32 cellular contexts compared by ENCODE assay signal in genomic region chr5:100260968-100261367, GRCh38.
"Had no signal": no experiment of that assay in that cellular context is flagged by ENCODE, and none has a peak within 500 bp of the region (broad histone marks: within the 10 kb centered on the region; RNA-seq: fewer than 3 reads in every experiment).

No MANE protein-coding gene starts in this region.

- H3K9me3 ChIP-seq: ascending aorta, breast epithelium, colonic mucosa, esophagus squamous epithelium, gastroesophageal sphincter, heart right ventricle had no signal

- FAIRE-seq: endometrium, endothelial cell of umbilical vein had no signal

- H3K4me1 ChIP-seq: ascending aorta, breast epithelium, colonic mucosa, esophagus squamous epithelium, gastroesophageal sphincter, heart right ventricle had no signal

- H3K4me3 ChIP-seq: ascending aorta, breast epithelium, cardiac muscle cell, colonic mucosa, esophagus squamous epithelium, gastroesophageal sphincter, heart right ventricle had no signal

- DNase-seq: activated B cell treated with CpG ODN at 0.5 μM for 24 hours; activated CD4-positive, alpha-beta memory T cell treated with anti-CD3 and anti-CD28 coated beads, Interleukin-2, amount 10 ng/mL, durations not matched to agents 7 days and 5 days; activated CD4-positive, alpha-beta T cell treated with anti-CD3 and anti-CD28 coated beads for 36 hours; activated CD4-positive, alpha-beta T cell treated with anti-CD3 and anti-CD28 coated beads, Interleukin-2, amount 10 ng/mL, durations not matched to agents 24 days and 14 days; activated CD4-positive, alpha-beta T cell treated with anti-CD3 and anti-CD28 coated beads, Interleukin-2, amount 50 U/mL, for 4 hours; activated CD4-positive, CD25-positive, alpha-beta regulatory T cell treated with anti-CD3 and anti-CD28 coated beads, Interleukin-2, amount 50 U/mL, for 72 hours; activated CD8-positive, alpha-beta memory T cell treated with anti-CD3 and anti-CD28 coated beads, Interleukin-2, amount 50 U/mL, for 48 hours; activated gamma-delta T cell; activated naive CD4-positive, alpha-beta T cell; activated naive CD4-positive, alpha-beta T cell treated with anti-CD3 and anti-CD28 coated beads, Interleukin-2, amount 10 ng/mL, durations not matched to agents 7 days and 5 days; activated naive CD8-positive, alpha-beta T cell treated with anti-CD3 and anti-CD28 coated beads, Interleukin-2, amount 10 ng/mL, durations not matched to agents 7 days and 5 days; activated T-cell treated with anti-CD3 and anti-CD28 coated beads for 4 hours; activated T-cell treated with anti-CD3 and anti-CD28 coated beads, Interleukin-2, amount 50 U/mL, for 24 hours; activated T-cell treated with anti-CD3 and anti-CD28 coated beads, Interleukin-2, amount 50 U/mL, for 72 hours; central memory CD4-positive, alpha-beta T cell; cerebellar nuclear complex; colonic mucosa; effector CD8-positive, alpha-beta T cell; esophagus squamous epithelium; foreskin melanocyte; heart right ventricle; T-helper 17 cell; T1000; WERI-Rb-1 had no signal

- H3K27ac ChIP-seq: ascending aorta, breast epithelium, cardiac muscle cell, colonic mucosa, epithelial cell of prostate, esophagus squamous epithelium, gastroesophageal sphincter, heart right ventricle, WERI-Rb-1 had no signal

- H3K36me3 ChIP-seq: ascending aorta, breast epithelium, cardiac muscle cell, colonic mucosa, esophagus squamous epithelium, gastroesophageal sphincter, heart right ventricle, WERI-Rb-1 had no signal

- H3K27me3 ChIP-seq: ascending aorta, breast epithelium, cardiac muscle cell, colonic mucosa, esophagus squamous epithelium, gastroesophageal sphincter, heart right ventricle had no signal

- ATAC-seq: activated CD4-positive, alpha-beta T cell treated with anti-CD3 and anti-CD28 coated beads for 36 hours; activated naive CD4-positive, alpha-beta T cell treated with anti-CD3 and anti-CD28 coated beads, Interleukin-2, amount 50 U/mL, for 72 hours; activated T-cell treated with anti-CD3 and anti-CD28 coated beads, Interleukin-2, amount 50 U/mL, for 72 hours; gastroesophageal sphincter; heart right ventricle; T-helper 17 cell had no signal
